8 cellular contexts compared by ENCODE assay signal in genomic region chr1:77888429-77889239, GRCh38. TPM values are rescaled to one million over a fixed set of nuclear protein-coding genes. Genes with fewer than 3 reads are reported as not detected.
DNase-seq lines count a peak whose midpoint lies in the region; ATAC-seq and TF ChIP-seq lines count a peak whose summit lies in the region.

NEXN (plus strand) TSS chr1:77888624; CDS start chr1:77916107, 27,483 bp downstream.

- H3K27ac Mint-ChIP-seq in H9: peak within 1 kb of the TSS; percentile 74 to 99 (median 92)

- intact Hi-C loops in Right ventricle myocardium superior (cut with DNase I): no loop called here

- peak within 1 kb of the TSS; percentile 24 for H2AFZ ChIP-seq in H9 (ENCODE audit: low read length)

- peaks cover 8% of the 10 kb centered on the region for H3K36me3 ChIP-seq in adipocyte (ENCODE audit: control insufficient read depth, insufficient read depth, low read length, severe bottlenecking)

- no peak within 1 kb of the TSS for H2AK5ac ChIP-seq in H9 (ENCODE audit: insufficient read length, low read length)

- peak within 1 kb of the TSS; percentile 89 to 96 for H3K4me3 Mint-ChIP-seq in H9

- peak within 1 kb of the TSS; percentile 94 for H3K14ac ChIP-seq in H9 (ENCODE audit: insufficient read depth, low read length)

- H3K27ac ChIP-seq in H9 (ENCODE audit: insufficient read length, low read depth, low read length): no peak within 1 kb of the TSS

- no peaks in the 10 kb centered on the region for H4K20me1 ChIP-seq in H9 (ENCODE audit: control insufficient read depth, insufficient read depth, insufficient read length)

- no peak within 1 kb of the TSS for H3T11ph ChIP-seq in H9 (ENCODE audit: low read length)

- no peak within 1 kb of the TSS for H3K4ac ChIP-seq in H9 (ENCODE audit: low read depth, low read length)

- peak within 1 kb of the TSS; percentile 51 for H3K4me2 ChIP-seq in H9 (ENCODE audit: insufficient read depth, insufficient read length, low read length)

- H3K36me3 Mint-ChIP-seq in H9 (ENCODE audit: insufficient read depth in 1 of 3, low read depth in 3 of 3): peaks cover 0 to 2% (median 0%) of the 10 kb centered on the region in 3 experiments; a peak in 1 of 7 replicates

- no peak within 1 kb of the TSS for H2BK12ac ChIP-seq in H9 (ENCODE audit: insufficient read length, low read depth, low read length)

- no peak within 1 kb of the TSS for H2BK15ac ChIP-seq in H9 (ENCODE audit: low read depth, low read length)

- H3K9me3 ChIP-seq in H9 (ENCODE audit: control insufficient read depth, low read depth, low read length) (no peaks in the 10 kb centered on the region), adipocyte (ENCODE audit: control insufficient read depth, low read length) (no peaks in the 10 kb centered on the region)

- H3K56ac ChIP-seq in H9 (ENCODE audit: insufficient read length, low read depth, low read length): no peak within 1 kb of the TSS

- no peak within 1 kb of the TSS for H3K23ac ChIP-seq in H9 (ENCODE audit: insufficient read length, low read depth, low read length)

- no peak within 1 kb of the TSS for H2BK5ac ChIP-seq in H9 (ENCODE audit: insufficient read length, low read length)

- no peak within 1 kb of the TSS for H2BK20ac ChIP-seq in H9 (ENCODE audit: low read depth, low read length, poor library complexity, severe bottlenecking)

- WGBS in H9 (ENCODE audit: extremely low coverage, insufficient read length, low lambda C conversion rate): no CpG with 5 or more reads among the region's 62 CpGs

- ATAC-seq in Right ventricle myocardium superior (ENCODE audit: poor library complexity): peak; percentile 88

- H3K79me1 ChIP-seq in H9 (ENCODE audit: insufficient read depth, low read depth, low read length, poor library complexity, severe bottlenecking): no peaks in the 10 kb centered on the region

- H4K5ac ChIP-seq in H9 (ENCODE audit: insufficient read length, low read depth, low read length): no peak within 1 kb of the TSS

- no peaks in the 10 kb centered on the region for H3K79me2 ChIP-seq in H9 (ENCODE audit: insufficient read depth, low read length)

- no peak within 1 kb of the TSS for H4K91ac ChIP-seq in H9 (ENCODE audit: insufficient read length, low read depth, low read length)

- peak within 1 kb of the TSS; percentile 71 for H2BK120ac ChIP-seq in H9 (ENCODE audit: low read depth, low read length, poor library complexity, severe bottlenecking)

- peaks cover 1% of the 10 kb centered on the region; the same call in 1 of the 2 replicates for H3K27me3 Mint-ChIP-seq in H9 (ENCODE audit: low read depth)

- H3K4me1 Mint-ChIP-seq in H9: peaks cover 9 to 12% of the 10 kb centered on the region in 2 experiments

- H3K27me3 ChIP-seq in H9 (ENCODE audit: insufficient read depth, low read length) (no peaks in the 10 kb centered on the region), adipocyte (replicated peaks; ENCODE audit: control insufficient read depth, insufficient read depth, low read length) (no peaks in the 10 kb centered on the region)

- TF ChIP-seq CTCF in H9 (conservative IDR thresholded peaks at IDR 0.05): no peak

- H3K9me3 Mint-ChIP-seq in H9: no peaks in the 10 kb centered on the region; a peak in 1 of 5 replicates

- no peaks in the 10 kb centered on the region for H3K23me2 ChIP-seq in H9 (ENCODE audit: insufficient read length, low read depth, low read length, poor library complexity, severe bottlenecking)

- H3K9ac ChIP-seq in H9 (ENCODE audit: extremely low read depth, insufficient read length, low read length) (peak within 1 kb of the TSS; percentile 74), adipocyte (ENCODE audit: low read length) (peak within 1 kb of the TSS; percentile 99)

- H3K4me1 ChIP-seq in H9 (ENCODE audit: insufficient read depth, low read length) (no peaks in the 10 kb centered on the region), adipocyte (ENCODE audit: control insufficient read depth, insufficient read depth, low read length) (peaks cover 29% of the 10 kb centered on the region)

- DNase-seq in GM04504 (ENCODE audit: low read depth) (peak; percentile 62), H9 (peak; percentile 80), NCI-H526 treated with DMSO at 0.1 percent for 48 hours (lab: John Stamatoyannopoulos, UW) (peak; percentile 50), adipocyte (ENCODE audit: low read depth) (peak; percentile 84), Right ventricle myocardium superior (peak; percentile 92), non-pigmented ciliary epithelial cell (ENCODE audit: low read depth) (peak; percentile 34), NOMO-1 (lab: John Stamatoyannopoulos, UW; ENCODE audit: unreplicated experiment in 2 of 2) (no peak)
- DNase-seq in NK-92 treated with Interleukin-12 subunit alpha and Interleukin-12 subunit beta, amount 100 ng/mL, for 24 hours (lab: John Stamatoyannopoulos, UW): no peak

- H3K4me3 ChIP-seq in adipocyte (ENCODE audit: low read length): peak within 1 kb of the TSS; percentile 96

- H4K8ac ChIP-seq in H9 (replicated peaks; ENCODE audit: insufficient read length, low read depth, low read length): no peak within 1 kb of the TSS

- peak within 1 kb of the TSS; percentile 92 for H3K18ac ChIP-seq in H9 (ENCODE audit: insufficient read length, low read depth, low read length)

RNA-seq across cellular contexts. Expression of gene NEXN, which starts in this region (rescaled TPM):
- 3.2 and 3.3 TPM in 2 replicates for total RNA-seq in H9 (2021)
- total RNA-seq in Right ventricle myocardium superior: 370 TPM

Comparison
In these comparisons a context has a peak if more than half of its experiments do, and no peak if none do; other contexts are left out.
1. RNA of gene NEXN (total RNA-seq): 370 TPM in Right ventricle myocardium superior (single experiment); 3.2 to 3.3 TPM in H9; every median in the first group is over 10 times any median in the second.
2. DNase-seq: peak in GM04504 (single experiment), H9 (single experiment), NCI-H526 treated with DMSO at 0.1 percent for 48 hours (single experiment), adipocyte (single experiment), Right ventricle myocardium superior (single experiment) and non-pigmented ciliary epithelial cell (single experiment); none in NK-92 treated with Interleukin-12 subunit alpha and Interleukin-12 subunit beta, amount 100 ng/mL, for 24 hours (single experiment) and NOMO-1 (0 of 2).